6 cellular contexts compared by ENCODE assay signal in the genomic region with DNA sequence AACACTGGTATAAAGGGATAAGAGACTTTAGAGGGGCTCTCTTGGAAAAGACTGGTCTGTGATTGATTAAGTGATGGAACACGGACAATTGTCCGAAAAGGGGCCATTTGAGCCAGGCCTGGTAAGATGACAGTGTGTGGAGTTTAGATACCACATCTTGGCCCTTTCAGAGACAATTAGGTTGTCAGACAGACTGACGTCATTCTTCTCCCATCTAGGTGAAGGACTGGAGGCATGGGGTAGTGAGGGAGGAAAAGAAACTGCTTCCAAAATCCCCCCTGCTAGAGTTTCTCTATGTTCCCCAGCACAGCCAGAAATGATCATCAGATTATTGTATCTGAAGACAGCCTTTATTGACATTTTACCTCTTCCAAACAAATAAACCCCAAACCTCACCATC.
"Had no signal": no experiment of that assay in that cellular context is flagged by ENCODE, and none has a peak within 500 bp of the region (broad histone marks: within the 10 kb centered on the region; RNA-seq: fewer than 3 reads in every experiment).

No MANE protein-coding gene starts in this region.

- H3K9me3 ChIP-seq: HAP-1 had no signal

- H3K27ac ChIP-seq: GM23248 had no signal

- H3K36me3 Mint-ChIP-seq: IgD-negative memory B cell had no signal

- H3K4me1 Mint-ChIP-seq: IgD-negative memory B cell had no signal

- H3K4me3 Mint-ChIP-seq: HFFc6, IgD-negative memory B cell had no signal

- H3K4me1 ChIP-seq: HAP-1 had no signal

- H3K4me3 ChIP-seq: GM23248, HAP-1 had no signal

- H3K9ac ChIP-seq: GM23248 had no signal

- H3K36me3 ChIP-seq: HAP-1 had no signal

- DNase-seq: GM23248, GOT3, H7, HFFc6 had no signal

- H2AFZ ChIP-seq: GM23248 had no signal

- H3K27me3 Mint-ChIP-seq: IgD-negative memory B cell had no signal

- H3K27ac Mint-ChIP-seq: HFFc6, IgD-negative memory B cell had no signal
